ENCODE assay signal across 1 cellular context in the genomic region with DNA sequence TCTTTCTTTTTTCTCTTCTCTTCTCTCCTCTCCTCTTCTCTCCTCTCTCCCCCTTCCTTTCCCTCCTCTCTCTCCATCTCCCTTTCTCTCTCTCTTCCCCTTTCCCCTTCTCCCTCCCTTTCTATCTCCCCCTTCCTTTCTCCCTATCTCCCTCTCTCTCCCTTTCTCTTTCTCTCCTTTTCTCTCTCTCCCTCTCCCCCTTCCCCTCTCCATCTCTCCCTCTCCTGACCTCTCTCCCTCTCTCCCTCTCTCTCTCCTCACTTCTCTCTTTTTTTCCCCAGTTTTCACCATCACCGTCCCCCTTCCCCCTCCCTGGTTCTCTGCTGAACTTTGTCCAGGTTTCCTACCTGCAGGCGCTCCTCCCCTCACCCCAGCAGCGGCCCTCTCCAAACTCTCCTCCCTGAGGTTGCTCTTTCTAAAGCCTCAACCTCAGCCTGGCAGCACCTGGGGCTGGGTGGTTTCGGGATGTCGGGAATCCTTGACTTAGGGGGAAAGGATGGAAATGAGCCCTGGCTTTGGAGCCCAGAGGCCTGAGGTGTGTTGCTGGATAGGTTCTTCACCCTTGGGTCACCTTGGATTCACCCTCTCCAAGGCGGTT.
TF ChIP-seq lines count a peak whose summit lies in the region.

No MANE protein-coding gene starts in this region.

TF ChIP-seq in IMR-90, 13 proteins besides CTCF, POLR2A, EP300 and RAD21:
- TF ChIP-seq RCOR1 (IDR thresholded peaks at IDR 0.05; ENCODE audit: insufficient replicate concordance, low read length) (no peak), SMC3 (IDR thresholded peaks at IDR 0.05; ENCODE audit: low read depth, low read length) (no peak), CEBPB (IDR thresholded peaks at IDR 0.05; ENCODE audit: low read depth, low read length) (no peak), MXI1 (IDR thresholded peaks at IDR 0.05; ENCODE audit: borderline replicate concordance, low read depth, low read length) (no peak), MAZ (IDR thresholded peaks at IDR 0.05; ENCODE audit: borderline replicate concordance, low read depth, low read length) (no peak), BHLHE40 (IDR thresholded peaks at IDR 0.05; ENCODE audit: low read depth, low read length) (no peak)
